Comparison of ENCODE assay signal across 20 cellular contexts in genomic region chr1:115527746-115528145, GRCh38.
DNase-seq lines count a peak whose midpoint lies in the region; ATAC-seq, FAIRE-seq and TF ChIP-seq lines count a peak whose summit lies in the region.
"Had no signal": no experiment of that assay in that cellular context is flagged by ENCODE, and none has a peak within 500 bp of the region (broad histone marks: within the 10 kb centered on the region; RNA-seq: fewer than 3 reads in every experiment).

No MANE protein-coding gene starts in this region.

- intact Hi-C loops in PC-3 (cut with micrococcal nuclease) (no loop called here), stomach (cut with DNase I; ENCODE audit: low total_unique reads) (no loop called here)

- H3K36me3 ChIP-seq in PC-3 (ENCODE audit: low read depth, low read length), result no peaks in the 10 kb centered on the region
- H3K36me3 ChIP-seq in bronchial epithelial cell (ENCODE audit: control insufficient read depth, insufficient read depth, low read length), result no peaks in the 10 kb centered on the region
- H3K36me3 ChIP-seq in hepatocyte (replicated peaks; ENCODE audit: insufficient read depth, low read depth), result no peaks in the 10 kb centered on the region
- no peaks in the 10 kb centered on the region for H3K36me3 ChIP-seq in smooth muscle cell (ENCODE audit: low read depth)
- H3K36me3 ChIP-seq in stomach, result no peaks in the 10 kb centered on the region
- H3K36me3 ChIP-seq: SJCRH30 had no signal

- ATAC-seq in PC-3, result no peak
- ATAC-seq: A549, HepG2, Panc1 had no signal

- no peak for FAIRE-seq in bronchial epithelial cell (lab: Jason Lieb, UNC)
- FAIRE-seq: A549, HepG2 had no signal

- WGBS in hepatocyte (ENCODE audit: low lambda C conversion rate, missing lambda C conversion rate), result 89% methylated on average over 5 of the region's 5 CpGs
- WGBS in smooth muscle cell (ENCODE audit: low lambda C conversion rate), result 84% methylated on average over 5 of the region's 5 CpGs
- 84 to 90% (median 86%) methylated on average over 5 of the region's 5 CpGs for WGBS in stomach, 5 donors

- H3K9ac ChIP-seq in PC-3 (ENCODE audit: low read length) (no peak overlapping the region), smooth muscle cell (ENCODE audit: low read depth) (no peak overlapping the region)

- no TSS peak for BruUV-seq in PC-3 (replicated peaks; lab: Mats Ljungman, UMichigan)

- H3K27ac ChIP-seq in PC-3 (ENCODE audit: low read length), result no peak overlapping the region
- H3K27ac ChIP-seq in hepatocyte, result no peak overlapping the region
- H3K27ac ChIP-seq in smooth muscle cell (ENCODE audit: low read depth), result no peak overlapping the region
- H3K27ac ChIP-seq in stomach, result no peak overlapping the region
- H3K27ac ChIP-seq: A549, HL-60, SJCRH30 had no signal

- H3K79me2 ChIP-seq in PC-3 (ENCODE audit: low read length), result no peaks in the 10 kb centered on the region
- no peaks in the 10 kb centered on the region for H3K79me2 ChIP-seq in hepatocyte
- no peaks in the 10 kb centered on the region for H3K79me2 ChIP-seq in smooth muscle cell (ENCODE audit: low read depth)

- H3K4me3 ChIP-seq in PC-3 (ENCODE audit: low read length) (no peak overlapping the region), bronchial epithelial cell (ENCODE audit: low read depth, low read length) (no peak overlapping the region), hepatocyte (no peak overlapping the region), smooth muscle cell (no peak overlapping the region), stomach (no peak overlapping the region)
- H3K4me3 ChIP-seq: A549, SJCRH30 had no signal

- CTCF ChIA-PET in PC-3 (lab: Charles Lee), result no interaction called here

- H3F3A ChIP-seq in PC-3 (ENCODE audit: low read length, unreplicated experiment) (no peaks in the 10 kb centered on the region), smooth muscle cell (ENCODE audit: low read depth) (peaks cover 4% of the 10 kb centered on the region)

- H4K20me1 ChIP-seq in PC-3 (ENCODE audit: low read length) (no peaks in the 10 kb centered on the region), hepatocyte (ENCODE audit: insufficient read depth, poor library complexity, severe bottlenecking) (no peaks in the 10 kb centered on the region), smooth muscle cell (ENCODE audit: low read depth) (no peaks in the 10 kb centered on the region)

- H2AFZ ChIP-seq in PC-3 (ENCODE audit: low read length) (0 out of 2 replicates have a peak overlapping the region, but pooled peaks have one; percentile 9), hepatocyte (no peak overlapping the region), smooth muscle cell (ENCODE audit: low read depth) (peak overlapping the region; percentile 66)

- H3K9me3 ChIP-seq in PC-3 (ENCODE audit: low read length), result no peaks in the 10 kb centered on the region
- H3K9me3 ChIP-seq in hepatocyte (ENCODE audit: low read depth), result no peaks in the 10 kb centered on the region
- no peaks in the 10 kb centered on the region for H3K9me3 ChIP-seq in smooth muscle cell (replicated peaks; ENCODE audit: low read depth)
- no peaks in the 10 kb centered on the region for H3K9me3 ChIP-seq in stomach
- H3K9me3 ChIP-seq: A549, SJCRH30 had no signal

- peaks cover 36% of the 10 kb centered on the region for H3K4me1 ChIP-seq in PC-3 (ENCODE audit: insufficient read depth, low read length)
- H3K4me1 ChIP-seq in hepatocyte (ENCODE audit: insufficient read depth), result peaks cover 12% of the 10 kb centered on the region
- H3K4me1 ChIP-seq in smooth muscle cell (ENCODE audit: low read depth), result peaks cover 8% of the 10 kb centered on the region
- H3K4me1 ChIP-seq in stomach, result peaks cover 0 to 6% (median 0%) of the 10 kb centered on the region in 4 donors
- H3K4me1 ChIP-seq: SJCRH30 had no signal

- TF ChIP-seq CTCF in PC-3 (conservative IDR thresholded peaks at IDR 0.05; ENCODE audit: low read depth, low read length) (no peak), bronchial epithelial cell (IDR thresholded peaks at IDR 0.05; ENCODE audit: insufficient read depth, low read length, severe bottlenecking) (no peak), hepatocyte (IDR thresholded peaks at IDR 0.05; ENCODE audit: poor library complexity) (no peak), smooth muscle cell (IDR thresholded peaks at IDR 0.05; ENCODE audit: borderline replicate concordance, insufficient read depth, poor library complexity, severe bottlenecking) (no peak), stomach (IDR thresholded peaks at IDR 0.05) (no peak)

- TF ChIP-seq EP300 in stomach (IDR thresholded peaks at IDR 0.05), result no peak

- DNase-seq in PC-3, result no peak
- DNase-seq in bronchial epithelial cell (ENCODE audit: low read depth), result peak; percentile 61
- no peak for DNase-seq in hepatocyte (ENCODE audit: low spot score)
- DNase-seq in smooth muscle cell (lab: John Stamatoyannopoulos, UW; ENCODE audit: unreplicated experiment), result no peak
- no peak for DNase-seq in GDM1 (lab: John Stamatoyannopoulos, UW)
- DNase-seq in occipital lobe (lab: John Stamatoyannopoulos, UW), result no peak
- DNase-seq in stomach, result no peak
- DNase-seq: EL, H7, KBM-7, NCI-H1105, NCI-H146, NCI-H2029, NCI-H226, NCI-H510A treated with DMSO at 0.1 percent for 48 hours, SJCRH30 had no signal

- H3K27me3 ChIP-seq in PC-3 (ENCODE audit: low read length) (no peaks in the 10 kb centered on the region), bronchial epithelial cell (ENCODE audit: control insufficient read depth, insufficient read depth, low read length) (no peaks in the 10 kb centered on the region), hepatocyte (no peaks in the 10 kb centered on the region), smooth muscle cell (ENCODE audit: low read depth) (no peaks in the 10 kb centered on the region), stomach (no peaks in the 10 kb centered on the region)
- H3K27me3 ChIP-seq: SJCRH30 had no signal

- H3K9me2 ChIP-seq in PC-3 (replicated peaks; ENCODE audit: low read length), result no peaks in the 10 kb centered on the region
- no peaks in the 10 kb centered on the region for H3K9me2 ChIP-seq in hepatocyte (replicated peaks; ENCODE audit: insufficient read depth)

- POLR2A ChIA-PET in PC-3 (lab: Charles Lee; ENCODE audit: unreplicated experiment), result no interaction called here

- H3K4me2 ChIP-seq in PC-3 (ENCODE audit: low read length) (no peak overlapping the region), hepatocyte (peak overlapping the region; percentile 37), smooth muscle cell (no peak overlapping the region)
- H3K4me2 ChIP-seq: A549 had no signal

- TF ChIP-seq POLR2A in stomach (IDR thresholded peaks at IDR 0.05), result no peak
